In the genomic region with DNA sequence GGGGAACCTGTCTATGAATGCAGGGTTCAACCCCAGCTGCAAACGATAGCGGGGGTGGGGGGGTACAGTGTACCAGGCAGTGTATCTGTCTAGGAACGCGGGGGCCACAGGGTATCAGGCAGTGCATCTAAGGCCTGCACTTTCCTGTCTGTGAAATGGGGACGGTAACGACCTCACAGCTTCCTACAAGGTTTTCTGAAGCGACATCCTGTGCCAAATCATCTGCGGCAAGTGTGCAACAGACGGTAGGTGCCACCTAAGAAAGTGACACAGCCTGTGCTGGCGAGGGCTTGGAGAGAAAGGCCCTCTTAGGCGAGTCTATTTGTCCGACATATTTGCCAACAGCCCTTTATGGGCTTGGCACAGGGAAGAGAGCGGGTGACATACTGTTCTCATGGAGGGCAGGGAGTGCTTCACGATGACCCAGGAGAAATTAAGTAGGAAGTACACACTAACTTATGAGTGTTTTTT, we compare ENCODE assay signal across 10 cellular contexts. TPM values are rescaled to one million over a fixed set of nuclear protein-coding genes. Genes with fewer than 3 reads are reported as not detected.
A peak's percentile ranks its signal among the peaks of the same experiment; 100 is the strongest.
DNase-seq lines count a peak whose midpoint lies in the region; ATAC-seq, FAIRE-seq and TF ChIP-seq lines count a peak whose summit lies in the region.
"Had no signal": no experiment of that assay in that cellular context is flagged by ENCODE, and none has a peak within 500 bp of the region (broad histone marks: within the 10 kb centered on the region; RNA-seq: fewer than 3 reads in every experiment).

No MANE protein-coding gene starts in this region.

- no peak for FAIRE-seq in K562 (lab: Jason Lieb, UNC)

- TF ChIP-seq RAD21 in K562 (CRISPR knock-in tag; conservative IDR thresholded peaks at IDR 0.05 in 1 of 2, IDR thresholded peaks at IDR 0.05 in 1 of 2): no peak

- peaks cover 68% of the 10 kb centered on the region for H3K4me1 Mint-ChIP-seq in neural crest cell

- no peaks in the 10 kb centered on the region for H3K9me3 Mint-ChIP-seq in neural crest cell

- H3K9me1 ChIP-seq in K562 (ENCODE audit: control insufficient read depth, insufficient read depth, low read length): peaks cover 9% of the 10 kb centered on the region

- CTCF ChIA-PET in K562 (lab: Yijun Ruan, JAX; ENCODE audit: low intra/inter-chr PET ratio): no interaction called here

- H4K20me1 ChIP-seq in BLaER1 treated with 17β-estradiol and CSF1 and Interleukin-3, amounts not matched to agents 10 nM and 100 nM: peaks cover 83 to 95% (median 93%) of the 10 kb centered on the region in 11 experiments
- H4K20me1 ChIP-seq in K562 (replicated peaks; ENCODE audit: control insufficient read depth, insufficient read depth, low read length): peaks cover 82% of the 10 kb centered on the region

- no peak for ATAC-seq in K562

- DNase-seq in T-helper 1 cell: peak in 3 of 5 donors; percentile 21 to 80 (median 34)
- no peak for DNase-seq in K562 (ENCODE audit: extremely low read depth in 1 of 4, low spot score in 3 of 4)
- DNase-seq in neural crest cell (ENCODE audit: low read depth, low spot score): no peak
- DNase-seq in head of caudate nucleus: no peak
- no peak for DNase-seq in NCI-H128 (lab: John Stamatoyannopoulos, UW; ENCODE audit: unreplicated experiment)
- no peak for DNase-seq in AG08395 (ENCODE audit: low spot score)
- no peak for DNase-seq in anterior cingulate cortex (lab: John Stamatoyannopoulos, UW)
- DNase-seq: DMS79, NCI-H524 treated with DMSO at 0.1 percent for 48 hours had no signal

- H3K9me3 ChIP-seq in BLaER1 treated with 17β-estradiol and CSF1 and Interleukin-3, amounts not matched to agents 10 nM and 100 nM (replicated peaks in 1 of 11): no peaks in the 10 kb centered on the region
- H3K9me3 ChIP-seq in K562 (replicated peaks; ENCODE audit: control insufficient read depth, insufficient read depth, low read depth, low read length): no peaks in the 10 kb centered on the region

- no peaks in the 10 kb centered on the region for H3K36me3 Mint-ChIP-seq in neural crest cell (ENCODE audit: low read depth)

- peaks cover 0 to 7% (median 0%) of the 10 kb centered on the region in 11 experiments; a peak in 5 of 22 replicates for H3K36me3 ChIP-seq in BLaER1 treated with 17β-estradiol and CSF1 and Interleukin-3, amounts not matched to agents 10 nM and 100 nM
- H3K36me3 ChIP-seq in K562 (ENCODE audit: control insufficient read depth, insufficient read depth, low read length): peaks cover 16% of the 10 kb centered on the region; the same call in 2 of the 3 replicates

- peaks cover 79 to 86% (median 83%) of the 10 kb centered on the region in 10 experiments for H3K4me1 ChIP-seq in BLaER1 treated with 17β-estradiol and CSF1 and Interleukin-3, amounts not matched to agents 10 nM and 100 nM
- peaks cover 41 to 45% of the 10 kb centered on the region in 2 experiments; a peak in 4 of 5 replicates for H3K4me1 ChIP-seq in K562 (replicated peaks in 1 of 2; ENCODE audit: control insufficient read depth in 2 of 2, insufficient read depth in 2 of 2, low read length in 2 of 2)

- 75% methylated on average over 12 of the region's 14 CpGs for WGBS in K562 (ENCODE audit: insufficient coverage, low coverage, missing lambda C conversion rate)

- TF ChIP-seq EP300 in K562 (IDR thresholded peaks at IDR 0.05; ENCODE audit: low read length): no peak

- H3K27me3 Mint-ChIP-seq in neural crest cell (ENCODE audit: low read depth): no peaks in the 10 kb centered on the region

- H3K4me2 ChIP-seq in BLaER1 treated with 17β-estradiol and CSF1 and Interleukin-3, amounts not matched to agents 10 nM and 100 nM: peak overlapping the region; percentile 48 to 98 (median 93); a peak in 21 of 22 replicates
- H3K4me2 ChIP-seq in K562 (ENCODE audit: insufficient read depth, low read length): 0 out of 2 replicates have a peak overlapping the region, but pooled peaks have one; percentile 1

- H3K9ac ChIP-seq in BLaER1 treated with 17β-estradiol and CSF1 and Interleukin-3, amounts not matched to agents 10 nM and 100 nM: peak overlapping the region in 4 of 11 experiments; percentile 1 to 42 (median 28); a peak in 6 of 22 replicates
- peak overlapping the region in 1 of 2 experiments; percentile 54; a peak in 1 of 4 replicates for H3K9ac ChIP-seq in K562 (ENCODE audit: insufficient read depth in 1 of 2, low read depth in 2 of 2, low read length in 2 of 2)

- H3K27ac Mint-ChIP-seq in neural crest cell (ENCODE audit: unreplicated experiment): no peak overlapping the region

- H2AFZ ChIP-seq in K562 (ENCODE audit: low read depth, low read length): no peak overlapping the region

- H3K4me3 Mint-ChIP-seq in neural crest cell: peak overlapping the region; percentile 23

- H3K27me3 ChIP-seq in BLaER1 treated with 17β-estradiol and CSF1 and Interleukin-3, amounts not matched to agents 10 nM and 100 nM: no peaks in the 10 kb centered on the region
- no peaks in the 10 kb centered on the region for H3K27me3 ChIP-seq in K562 (ENCODE audit: control insufficient read depth in 2 of 2, insufficient read depth in 2 of 2, low read length in 2 of 2)

- no TSS peak for BruUV-seq in K562 (replicated peaks; lab: Mats Ljungman, UMichigan)

- no peak overlapping the region for H3K4me3 ChIP-seq in BLaER1 treated with 17β-estradiol and CSF1 and Interleukin-3, amounts not matched to agents 10 nM and 100 nM
- H3K4me3 ChIP-seq in K562: no peak overlapping the region

- peak overlapping the region in 1 of 11 experiments; percentile 1; a peak in 1 of 22 replicates for H3K27ac ChIP-seq in BLaER1 treated with 17β-estradiol and CSF1 and Interleukin-3, amounts not matched to agents 10 nM and 100 nM
- H3K27ac ChIP-seq in K562 (ENCODE audit: extremely low read depth, low read depth, low read length): peak overlapping the region; percentile 34; the same call in 1 of the 3 replicates

- intact Hi-C loops in K562 (cut with micrococcal nuclease): no loop called here
- intact Hi-C loops in head of caudate nucleus (cut with DNase I): no loop called here

- in situ Hi-C loops in K562 (cut with MboI): no loop called here

- no peak for TF ChIP-seq POLR2A in K562 (conservative IDR thresholded peaks at IDR 0.05)

- POLR2A ChIA-PET in K562 (lab: Yijun Ruan, JAX): no interaction called here

- no peak for TF ChIP-seq CTCF in K562 (IDR thresholded peaks at IDR 0.05 in 2 of 3, conservative IDR thresholded peaks at IDR 0.05 in 1 of 3; ENCODE audit: insufficient read depth in 2 of 3, low read depth in 1 of 3, low read length in 3 of 3)
- TF ChIP-seq CTCF in neural crest cell (conservative IDR thresholded peaks at IDR 0.05): no peak

- peaks cover 100% of the 10 kb centered on the region for H3K79me2 ChIP-seq in K562 (ENCODE audit: control insufficient read depth, insufficient read depth, low read length)

RNA-seq across cellular contexts. Expression of gene DIDO1, which starts 3.8 kb away (rescaled TPM):
- 117 and 149 TPM in 2 replicates for total RNA-seq in K562 (2011; cell fraction: chromatin; rRNA removed; ENCODE audit: low replicate concordance)
- 70.2 and 72.0 TPM in 2 replicates for total RNA-seq in K562 (2011; cell fraction: nucleolus; rRNA removed)
- total RNA-seq in K562 (2011; cell fraction: nucleoplasm; rRNA removed): 82.5 and 92.1 TPM in 2 replicates
- 31.2 and 36.7 TPM in 2 replicates for total RNA-seq in K562 (2014; rRNA removed)
- total RNA-seq in K562 (2014; rRNA removed; fragmentation: Illumina TruSeq; extraction: Trizol): 22.2 and 23.4 TPM in 2 replicates
- total RNA-seq in K562 (2015; rRNA removed; fragmentation: Illumina TruSeq; extraction: Trizol): 26.8 and 27.1 TPM in 2 replicates
- 38.2 and 43.6 TPM in 2 replicates for total RNA-seq in K562 (2021)
- 40.5 and 50.2 TPM in 2 replicates for polyA plus RNA-seq in K562 (2011; rRNA removed)
- 31.2 and 58.5 TPM in 2 replicates for polyA plus RNA-seq in K562 (2011; cell fraction: cytosol; rRNA removed)
- 256 and 286 TPM in 2 replicates for polyA plus RNA-seq in K562 (2011; cell fraction: nucleus; rRNA removed)
- polyA plus RNA-seq in K562 (2012): 23.7 and 36.2 TPM in 2 replicates
- polyA plus RNA-seq in K562 (2014; fragmentation: Illumina TruSeq; extraction: Trizol): 37.4 and 37.9 TPM in 2 replicates
- 1 to 10 TPM; 4.4 to 4.8 TPM for polyA plus RNA-seq in K562 (2014; fragmentation: Nextera tagmentation; extraction: Ambion mirVana)
- polyA plus RNA-seq in K562 (2014; rRNA removed): 44.3 and 46.8 TPM in 2 replicates
- 32.2 and 34.2 TPM in 2 replicates for polyA minus RNA-seq in K562 (2011; rRNA and poly(A)+ RNA removed)
- polyA minus RNA-seq in K562 (2011; cell fraction: cytosol; rRNA and poly(A)+ RNA removed): 13.9 and 15.7 TPM in 2 replicates
- 35.7 and 49.3 TPM in 2 replicates for polyA minus RNA-seq in K562 (2011; cell fraction: nucleus; rRNA and poly(A)+ RNA removed)
- 72.0 TPM in 2 replicates for total RNA-seq in neural crest cell

RNA-seq across cellular contexts. Expression of gene GID8, which starts 15.5 kb away (rescaled TPM):
- total RNA-seq in K562 (2011; cell fraction: chromatin; rRNA removed; ENCODE audit: low replicate concordance): 26.6 and 28.0 TPM in 2 replicates
- total RNA-seq in K562 (2011; cell fraction: nucleolus; rRNA removed): 15.2 and 19.5 TPM in 2 replicates
- total RNA-seq in K562 (2011; cell fraction: nucleoplasm; rRNA removed): 23.8 and 32.1 TPM in 2 replicates
- 22.2 and 26.0 TPM in 2 replicates for total RNA-seq in K562 (2014; rRNA removed)
- 21.8 and 23.4 TPM in 2 replicates for total RNA-seq in K562 (2014; rRNA removed; fragmentation: Illumina TruSeq; extraction: Trizol)
- total RNA-seq in K562 (2015; rRNA removed; fragmentation: Illumina TruSeq; extraction: Trizol): 22.4 and 23.0 TPM in 2 replicates
- 29.0 and 31.6 TPM in 2 replicates for total RNA-seq in K562 (2021)
- 24.6 and 26.3 TPM in 2 replicates for polyA plus RNA-seq in K562 (2011; rRNA removed)
- 20.8 and 25.4 TPM in 2 replicates for polyA plus RNA-seq in K562 (2011; cell fraction: cytosol; rRNA removed)
- 19.8 and 21.7 TPM in 2 replicates for polyA plus RNA-seq in K562 (2011; cell fraction: nucleus; rRNA removed)
- 21.3 and 23.2 TPM in 2 replicates for polyA plus RNA-seq in K562 (2012)
- 22.2 TPM in 2 replicates for polyA plus RNA-seq in K562 (2014; fragmentation: Illumina TruSeq; extraction: Trizol)
- polyA plus RNA-seq in K562 (2014; fragmentation: Nextera tagmentation; extraction: Ambion mirVana): 10 to 100 TPM in 1 of 2 experiments, 1 to 10 TPM in 1; 7.5 to 12.9 TPM
- 24.9 and 25.7 TPM in 2 replicates for polyA plus RNA-seq in K562 (2014; rRNA removed)
- polyA minus RNA-seq in K562 (2011; rRNA and poly(A)+ RNA removed): 31.4 and 32.6 TPM in 2 replicates
- polyA minus RNA-seq in K562 (2011; cell fraction: cytosol; rRNA and poly(A)+ RNA removed): 15.6 and 17.0 TPM in 2 replicates
- 6.1 and 10.0 TPM in 2 replicates for polyA minus RNA-seq in K562 (2011; cell fraction: nucleus; rRNA and poly(A)+ RNA removed)
- 62.3 and 65.6 TPM in 2 replicates for total RNA-seq in neural crest cell

RNA-seq across cellular contexts. Expression of gene SLC17A9, which starts 30.0 kb away (rescaled TPM):
- total RNA-seq in K562 (2011; cell fraction: chromatin; rRNA removed; ENCODE audit: low replicate concordance): not detected in 2 replicates
- total RNA-seq in K562 (2011; cell fraction: nucleolus; rRNA removed): 0.13 TPM in 1 of 2 replicates, not detected in the other
- 0.15 TPM in 1 of 2 replicates, not detected in the other for total RNA-seq in K562 (2011; cell fraction: nucleoplasm; rRNA removed)
- not detected in 2 replicates for total RNA-seq in K562 (2014; rRNA removed)
- not detected in 2 replicates for total RNA-seq in K562 (2014; rRNA removed; fragmentation: Illumina TruSeq; extraction: Trizol)
- total RNA-seq in K562 (2015; rRNA removed; fragmentation: Illumina TruSeq; extraction: Trizol): not detected in 2 replicates
- total RNA-seq in K562 (2021): 0.27 and 0.31 TPM in 2 replicates
- not detected in 2 replicates for polyA plus RNA-seq in K562 (2011; rRNA removed)
- polyA plus RNA-seq in K562 (2011; cell fraction: cytosol; rRNA removed): 0.03 TPM in 1 of 2 replicates, not detected in the other
- 0.06 and 0.10 TPM in 2 replicates for polyA plus RNA-seq in K562 (2011; cell fraction: nucleus; rRNA removed)
- 0.03 TPM in 1 of 2 replicates, not detected in the other for polyA plus RNA-seq in K562 (2012)
- not detected in 2 replicates for polyA plus RNA-seq in K562 (2014; fragmentation: Illumina TruSeq; extraction: Trizol)
- polyA plus RNA-seq in K562 (2014; fragmentation: Nextera tagmentation; extraction: Ambion mirVana): not detected
- 0.04 and 0.05 TPM in 2 replicates for polyA plus RNA-seq in K562 (2014; rRNA removed)
- not detected in 2 replicates for polyA minus RNA-seq in K562 (2011; rRNA and poly(A)+ RNA removed)
- not detected in 2 replicates for polyA minus RNA-seq in K562 (2011; cell fraction: cytosol; rRNA and poly(A)+ RNA removed)
- polyA minus RNA-seq in K562 (2011; cell fraction: nucleus; rRNA and poly(A)+ RNA removed): not detected in 2 replicates
- total RNA-seq in neural crest cell: 1.2 and 1.4 TPM in 2 replicates

Comparison
In these comparisons a context has a peak if more than half of its experiments do, and no peak if none do; other contexts are left out.
1. DNase-seq: peak in T-helper 1 cell (3 of 5); none in K562 (0 of 4), neural crest cell (single experiment), head of caudate nucleus (0 of 42), NCI-H128 (single experiment), AG08395 (single experiment) and anterior cingulate cortex (0 of 58).